23 cellular contexts compared by ENCODE assay signal in the genomic region with DNA sequence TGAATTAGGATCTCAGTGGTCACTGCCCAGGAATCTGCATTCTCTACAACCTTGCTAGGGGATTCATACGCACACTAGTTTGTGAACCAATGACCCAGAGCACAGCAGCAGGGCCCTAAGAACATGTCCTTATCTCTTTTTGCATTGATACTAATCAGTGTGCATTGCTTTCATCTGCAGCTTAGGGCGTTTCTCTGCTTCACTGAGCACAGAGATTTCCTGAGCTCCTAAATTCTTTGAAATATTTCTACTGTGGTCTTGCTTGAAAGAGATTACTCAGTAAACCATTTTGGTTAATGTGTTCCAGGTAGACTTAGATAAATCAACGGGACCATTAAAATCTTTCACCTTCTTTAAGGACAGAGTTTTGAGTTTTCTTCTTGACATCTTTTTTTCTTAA.
A peak's percentile ranks its signal among the peaks of the same experiment; 100 is the strongest.
DNase-seq lines count a peak whose midpoint lies in the region; ATAC-seq, FAIRE-seq and TF ChIP-seq lines count a peak whose summit lies in the region.
"Had no signal": no experiment of that assay in that cellular context is flagged by ENCODE, and none has a peak within 500 bp of the region (broad histone marks: within the 10 kb centered on the region; RNA-seq: fewer than 3 reads in every experiment).

No MANE protein-coding gene starts in this region.

- H2BK15ac ChIP-seq in mesendoderm (replicated peaks; ENCODE audit: low read depth) = no peak overlapping the region
- H2BK15ac ChIP-seq in neuronal stem cell (ENCODE audit: low read length) = no peak overlapping the region

- peaks cover 4% of the 10 kb centered on the region for H3K4me1 ChIP-seq in mesendoderm (ENCODE audit: control insufficient read depth, low read depth, low read length)
- H3K4me1 ChIP-seq in neuronal stem cell (ENCODE audit: control insufficient read depth in 2 of 2, insufficient read depth in 1 of 2, low read depth in 1 of 2, low read length in 2 of 2) = peaks cover 4 to 5% of the 10 kb centered on the region in 2 donors

- no peak overlapping the region for H3K4me3 Mint-ChIP-seq in nephron progenitor cell
- H3K4me3 Mint-ChIP-seq: activated naive CD8-positive, alpha-beta T cell treated with anti-CD3 and anti-CD28 coated beads, Interleukin-2, amount 50 U/mL, for 24 hours; B cell; dendritic cell treated with granulocyte-macrophage colony-stimulating factor and Interleukin-4, amounts not matched to agents 40 ng/mL and 50 ng/mL, for 4 days; neural crest cell had no signal

- H3K27me3 Mint-ChIP-seq in nephron progenitor cell (ENCODE audit: low read depth, poor library complexity) = peaks cover 4% of the 10 kb centered on the region
- H3K27me3 Mint-ChIP-seq: B cell; dendritic cell treated with granulocyte-macrophage colony-stimulating factor and Interleukin-4, amounts not matched to agents 40 ng/mL and 50 ng/mL, for 4 days had no signal

- no peak overlapping the region for H2BK5ac ChIP-seq in mesendoderm (ENCODE audit: low read length)
- H2BK5ac ChIP-seq in neuronal stem cell (ENCODE audit: low read length) = no peak overlapping the region

- H3K36me3 ChIP-seq in mesendoderm (ENCODE audit: control insufficient read depth, insufficient read depth, low read length) (no peaks in the 10 kb centered on the region), neuronal stem cell (replicated peaks in 1 of 2; ENCODE audit: control insufficient read depth in 2 of 2, insufficient read depth in 2 of 2, low read length in 2 of 2) (no peaks in the 10 kb centered on the region)

- H3K4ac ChIP-seq in mesendoderm (ENCODE audit: low read depth, low read length) (no peak overlapping the region), neuronal stem cell (ENCODE audit: low read length) (no peak overlapping the region)

- no peak overlapping the region for H2AFZ ChIP-seq in neuronal stem cell (ENCODE audit: low read length)

- no peak for FAIRE-seq in GM12892 (lab: Jason Lieb, UNC)
- FAIRE-seq: bronchial epithelial cell, D721Med, endothelial cell of umbilical vein had no signal

- H3K9ac ChIP-seq in mesendoderm (ENCODE audit: low read length) (no peak overlapping the region), neuronal stem cell (ENCODE audit: low read depth, low read length, poor library complexity) (no peak overlapping the region)

- H3K27me3 ChIP-seq in mesendoderm (ENCODE audit: insufficient read depth, low read length, poor library complexity) = no peaks in the 10 kb centered on the region
- no peaks in the 10 kb centered on the region for H3K27me3 ChIP-seq in neuronal stem cell (ENCODE audit: control insufficient read depth in 3 of 3, insufficient read depth in 3 of 3, low read depth in 1 of 3, low read length in 3 of 3)

- no peak overlapping the region for H3K18ac ChIP-seq in mesendoderm (ENCODE audit: low read length)
- no peak overlapping the region for H3K18ac ChIP-seq in neuronal stem cell (ENCODE audit: low read length)

- H2AK5ac ChIP-seq in mesendoderm (ENCODE audit: low read length) = no peak overlapping the region
- H2AK5ac ChIP-seq in neuronal stem cell (ENCODE audit: low read depth, low read length) = no peak overlapping the region

- WGBS in mesendoderm (ENCODE audit: extremely low coverage, insufficient coverage, low lambda C conversion rate) = no CpG with 5 or more reads among the region's 3 CpGs
- no CpG with 5 or more reads among the region's 3 CpGs for WGBS in neuronal stem cell (ENCODE audit: extremely low coverage in 2 of 2, insufficient read length in 2 of 2, insufficient replicate concordance in 1 of 2), 2 donors

- no peak overlapping the region for H3K14ac ChIP-seq in neuronal stem cell (ENCODE audit: low read length)

- intact Hi-C loops in head of caudate nucleus (cut with DNase I) = no loop called here

- H3K23ac ChIP-seq in mesendoderm (ENCODE audit: low read length) (no peak overlapping the region), neuronal stem cell (ENCODE audit: low read depth, low read length, poor library complexity) (no peak overlapping the region)

- H4K8ac ChIP-seq in mesendoderm (ENCODE audit: low read depth, low read length) (no peak overlapping the region), neuronal stem cell (ENCODE audit: low read depth, low read length) (no peak overlapping the region)

- H3K4me1 Mint-ChIP-seq in nephron progenitor cell = peaks cover 35% of the 10 kb centered on the region
- H3K4me1 Mint-ChIP-seq: activated naive CD8-positive, alpha-beta T cell treated with anti-CD3 and anti-CD28 coated beads, Interleukin-2, amount 50 U/mL, for 24 hours; B cell; neural crest cell had no signal

- H2BK120ac ChIP-seq in mesendoderm (ENCODE audit: low read depth, low read length) (no peak overlapping the region), neuronal stem cell (ENCODE audit: low read depth, low read length) (no peak overlapping the region)

- no peaks in the 10 kb centered on the region for H3K36me3 Mint-ChIP-seq in nephron progenitor cell (ENCODE audit: low read depth)

- ATAC-seq in GM18861 (IDR thresholded peaks at IDR 0.05; ENCODE audit: unreplicated experiment) = peak; percentile 77
- peak; percentile 45 for ATAC-seq in HG02759 (IDR thresholded peaks at IDR 0.05; ENCODE audit: unreplicated experiment)
- ATAC-seq: activated naive CD8-positive, alpha-beta T cell treated with anti-CD3 and anti-CD28 coated beads, Interleukin-2, amount 50 U/mL, for 24 hours had no signal

- H3K4me3 ChIP-seq in mesendoderm (ENCODE audit: low read length) (no peak overlapping the region), neuronal stem cell (ENCODE audit: low read length in 2 of 2) (no peak overlapping the region)

- no peak overlapping the region for H4K91ac ChIP-seq in neuronal stem cell (ENCODE audit: low read depth, low read length, poor library complexity)

- no peaks in the 10 kb centered on the region for H3K79me1 ChIP-seq in mesendoderm (ENCODE audit: low read length)
- H3K79me1 ChIP-seq in neuronal stem cell (ENCODE audit: low read depth, low read length) = no peaks in the 10 kb centered on the region

- no peak overlapping the region for H3K56ac ChIP-seq in mesendoderm (ENCODE audit: low read length)

- no peaks in the 10 kb centered on the region for H3K79me2 ChIP-seq in mesendoderm (ENCODE audit: control insufficient read depth, insufficient read depth, low read length)

- H3K9me3 ChIP-seq in neuronal stem cell (replicated peaks in 1 of 2; ENCODE audit: control insufficient read depth in 2 of 2, insufficient read depth in 1 of 2, low read depth in 1 of 2, low read length in 2 of 2) = no peaks in the 10 kb centered on the region

- H3K4me2 ChIP-seq in mesendoderm (ENCODE audit: low read length) = no peak overlapping the region
- no peak overlapping the region for H3K4me2 ChIP-seq in neuronal stem cell (ENCODE audit: insufficient read depth, low read length, poor library complexity, severe bottlenecking)

- no peak overlapping the region for H4K5ac ChIP-seq in mesendoderm (ENCODE audit: low read length)

- no peak for TF ChIP-seq POLR2A in GM12892 (IDR thresholded peaks at IDR 0.05; ENCODE audit: low read depth, low read length)

- TF ChIP-seq CTCF in nephron progenitor cell (IDR thresholded peaks at IDR 0.05) = no peak

- no peak overlapping the region for H3K27ac ChIP-seq in mesendoderm (ENCODE audit: low read depth, low read length)
- no peak overlapping the region for H3K27ac ChIP-seq in neuronal stem cell (replicated peaks; ENCODE audit: low read length)

- H2BK12ac ChIP-seq in neuronal stem cell (ENCODE audit: low read length) = no peak overlapping the region

- H3K27ac Mint-ChIP-seq in nephron progenitor cell = no peak overlapping the region
- H3K27ac Mint-ChIP-seq: activated naive CD8-positive, alpha-beta T cell treated with anti-CD3 and anti-CD28 coated beads, Interleukin-2, amount 50 U/mL, for 24 hours; activated T-helper 2 cell treated with anti-CD3 and anti-CD28 coated beads, Interferon-gamma antibody, Interleukin-2, Interleukin-4, amounts not matched to agents 10 μg/mL and 5 μg/mL and 100 μg/mL, durations not matched to agents 14 hours and 24 hours and 36 hours; B cell; dendritic cell treated with granulocyte-macrophage colony-stimulating factor and Interleukin-4, amounts not matched to agents 40 ng/mL and 50 ng/mL, for 4 days had no signal

- H3K9me3 Mint-ChIP-seq in nephron progenitor cell = no peaks in the 10 kb centered on the region
- H3K9me3 Mint-ChIP-seq: activated naive CD8-positive, alpha-beta T cell treated with anti-CD3 and anti-CD28 coated beads, Interleukin-2, amount 50 U/mL, for 24 hours; activated T-helper 2 cell treated with anti-CD3 and anti-CD28 coated beads, Interferon-gamma antibody, Interleukin-2, Interleukin-4, amounts not matched to agents 10 μg/mL and 5 μg/mL and 100 μg/mL, durations not matched to agents 14 hours and 24 hours and 36 hours; dendritic cell treated with granulocyte-macrophage colony-stimulating factor and Interleukin-4, amounts not matched to agents 40 ng/mL and 50 ng/mL, for 4 days; neural crest cell had no signal

- peak; percentile 63 for DNase-seq in SK-N-DZ (ENCODE audit: low spot score)
- peak; percentile 66 for DNase-seq in mesendoderm
- no peak for DNase-seq in nephron progenitor cell
- DNase-seq in head of caudate nucleus = no peak
- no peak for DNase-seq in neuronal stem cell (ENCODE audit: low spot score)
- DNase-seq in GM12892 (ENCODE audit: insufficient read length) = no peak
- DNase-seq: activated CD4-positive, alpha-beta T cell treated with anti-CD3 and anti-CD28 coated beads for 4 hours; activated naive CD8-positive, alpha-beta T cell treated with anti-CD3 and anti-CD28 coated beads, Interleukin-2, amount 50 U/mL, for 24 hours; hypothalamus; islet precursor cell; MM.1S; NCI-H1694 treated with DMSO at 0.1 percent for 48 hours; NCI-H345; RPMI8226 had no signal

Comparison
In these comparisons a context has a peak if more than half of its experiments do, and no peak if none do; other contexts are left out.
1. DNase-seq: peak in SK-N-DZ (single experiment) and mesendoderm (single experiment); none in nephron progenitor cell (single experiment), head of caudate nucleus (0 of 42), neuronal stem cell (single experiment) and GM12892 (single experiment).